8 cellular contexts compared by ENCODE assay signal in the genomic region with DNA sequence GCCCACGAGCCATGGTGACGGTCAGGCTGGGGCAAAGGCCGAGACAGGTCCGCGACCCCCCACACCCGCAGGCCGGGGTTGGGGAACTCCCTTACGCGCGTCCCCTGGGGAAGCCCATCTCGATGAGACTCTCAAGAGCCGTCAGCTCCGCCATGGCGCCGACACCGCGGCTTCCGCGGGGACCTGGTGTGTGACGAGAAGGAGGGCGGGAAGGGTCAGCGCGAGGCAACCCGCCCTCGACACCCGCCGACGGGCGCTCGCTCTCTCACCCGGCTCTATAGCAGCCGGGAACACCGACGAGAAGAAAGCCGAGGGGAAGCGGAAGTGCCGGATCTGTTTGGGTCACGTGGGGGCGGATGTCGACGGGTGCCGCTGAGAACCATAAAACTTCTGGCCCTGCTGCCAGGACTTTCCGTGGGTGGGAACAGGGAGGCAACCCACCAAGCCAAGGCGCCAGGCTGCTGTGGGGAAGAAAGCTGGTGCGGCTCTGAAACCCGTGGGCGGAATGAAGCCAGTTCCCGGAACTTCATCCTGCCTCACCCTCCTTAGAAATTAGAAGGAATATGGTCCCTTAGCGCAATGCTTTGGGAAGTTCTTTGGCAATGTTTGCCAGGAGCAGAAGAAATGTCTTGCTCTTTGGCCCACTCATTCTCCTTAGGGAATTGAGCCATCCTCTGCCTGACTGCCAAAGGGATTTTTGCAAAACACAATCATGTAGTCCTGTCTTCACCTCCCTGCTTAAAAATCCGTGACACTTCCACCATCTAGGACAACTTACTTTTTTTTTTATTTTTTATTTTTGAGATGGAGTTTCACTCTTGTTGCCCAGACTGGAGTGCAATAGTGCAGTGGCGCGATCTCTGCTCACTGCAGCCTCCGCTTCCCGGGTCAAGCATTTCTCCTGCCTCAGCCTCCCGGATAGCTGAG. TPM values are rescaled to one million over a fixed set of nuclear protein-coding genes. Genes with fewer than 3 reads are reported as not detected.
DNase-seq lines count a peak whose midpoint lies in the region; ATAC-seq and TF ChIP-seq lines count a peak whose summit lies in the region.

A gene with protein sequence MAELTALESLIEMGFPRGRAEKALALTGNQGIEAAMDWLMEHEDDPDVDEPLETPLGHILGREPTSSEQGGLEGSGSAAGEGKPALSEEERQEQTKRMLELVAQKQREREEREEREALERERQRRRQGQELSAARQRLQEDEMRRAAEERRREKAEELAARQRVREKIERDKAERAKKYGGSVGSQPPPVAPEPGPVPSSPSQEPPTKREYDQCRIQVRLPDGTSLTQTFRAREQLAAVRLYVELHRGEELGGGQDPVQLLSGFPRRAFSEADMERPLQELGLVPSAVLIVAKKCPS (minus strand): TSS at position 304 of the 927 bp plus-strand sequence. CDS start 150 bp downstream, at position 154.

- H3K36me3 ChIP-seq in adrenal gland (replicated peaks in 1 of 2): peaks cover 0 to 27% of the 10 kb centered on the region in 2 donors
- peaks cover 0 to 42% (median 17%) of the 10 kb centered on the region in 9 donors for H3K36me3 ChIP-seq in heart right ventricle
- peaks cover 2 to 35% (median 15%) of the 10 kb centered on the region in 4 donors for H3K36me3 ChIP-seq in upper lobe of left lung

- TF ChIP-seq CTCF in adrenal gland (IDR thresholded peaks at IDR 0.05) (no peak), heart right ventricle (IDR thresholded peaks at IDR 0.05) (no peak), progenitor cell of endocrine pancreas (IDR thresholded peaks at IDR 0.05; ENCODE audit: unreplicated experiment) (no peak), upper lobe of left lung (IDR thresholded peaks at IDR 0.05) (peak in 1 of 6 experiments; percentile 12)

- POLR2A ChIA-PET in HEK293T (lab: Yijun Ruan, JAX): interaction anchor here (0.7 to 6.0 kb wide), 11 partner anchors 9 to 218 kb away, joined by 3 to 61 read pairs (median 6); a partner anchor contains a TSS

- H3K36me3 Mint-ChIP-seq in progenitor cell of endocrine pancreas (ENCODE audit: insufficient read depth): peaks cover 10% of the 10 kb centered on the region

- DNase-seq in DMS79 treated with DMSO at 0.1 percent for 48 hours (lab: John Stamatoyannopoulos, UW) (peak; percentile 84), HEK293T (ENCODE audit: extremely low spot score) (peak; percentile 84), NCI-H146 treated with DMSO at 0.1 percent for 48 hours (lab: John Stamatoyannopoulos, UW; ENCODE audit: unreplicated experiment) (peak; percentile 81), adrenal gland (peak; percentile 87 to 94 (median 91)), heart right ventricle (peak; percentile 88 to 94), progenitor cell of endocrine pancreas (ENCODE audit: low spot score, unreplicated experiment) (peak; percentile 51), upper lobe of left lung (peak; percentile 89 to 92)

- H3K9me3 Mint-ChIP-seq in progenitor cell of endocrine pancreas (ENCODE audit: low read depth): no peaks in the 10 kb centered on the region

- ATAC-seq in heart right ventricle (peak; percentile 90 to 93 (median 93)), upper lobe of left lung (ENCODE audit: low FRiP score in 2 of 2) (peak; percentile 93 to 96)

- H3K4me3 ChIP-seq in adrenal gland (peak within 1 kb of the TSS; percentile 73 to 92 (median 78)), heart right ventricle (peak within 1 kb of the TSS; percentile 68 to 100 (median 94)), upper lobe of left lung (peak within 1 kb of the TSS; percentile 79 to 95 (median 88))

- intact Hi-C loops in T-helper 1 cell treated with Interleukin-12 subunit alpha and Interleukin-12 subunit beta and Interleukin-4 antibody, amounts not matched to agents 30 ng/mL and 1 ng/mL, for 36 hours (cut with micrococcal nuclease): loop anchor here (1.0 to 10.0 kb wide), 10 partner anchors 8 to 254 kb away; a partner anchor contains a TSS
- intact Hi-C loops in adrenal gland (cut with DNase I) (no loop called here), heart right ventricle (cut with DNase I) (no loop called here)

- peak within 1 kb of the TSS; percentile 86 for H3K4me3 Mint-ChIP-seq in progenitor cell of endocrine pancreas (ENCODE audit: low read depth)

- peaks cover 12% of the 10 kb centered on the region for H3K4me1 Mint-ChIP-seq in progenitor cell of endocrine pancreas (ENCODE audit: low read depth)

- TF ChIP-seq EP300 in upper lobe of left lung (IDR thresholded peaks at IDR 0.05): peak in 2 of 4 donors; percentile 12 to 64

- H3K4me1 ChIP-seq in adrenal gland (replicated peaks in 1 of 2) (peaks cover 12 to 21% of the 10 kb centered on the region in 2 donors), heart right ventricle (peaks cover 8 to 45% (median 33%) of the 10 kb centered on the region in 9 donors), upper lobe of left lung (peaks cover 15 to 43% (median 24%) of the 10 kb centered on the region in 4 donors)

- TF ChIP-seq POLR2A in adrenal gland (IDR thresholded peaks at IDR 0.05) (peak in 1 of 2 donors; percentile 71), upper lobe of left lung (IDR thresholded peaks at IDR 0.05) (peak in 3 of 4 donors; percentile 56 to 85 (median 57))

- no peaks in the 10 kb centered on the region for H3K9me3 ChIP-seq in adrenal gland (replicated peaks in 1 of 3)
- H3K9me3 ChIP-seq in heart right ventricle: no peaks in the 10 kb centered on the region
- no peaks in the 10 kb centered on the region for H3K9me3 ChIP-seq in upper lobe of left lung

- peak within 1 kb of the TSS; percentile 58 to 91 (median 82) for H3K27ac ChIP-seq in adrenal gland
- H3K27ac ChIP-seq in heart right ventricle: peak within 1 kb of the TSS; percentile 55 to 97 (median 92)
- peak within 1 kb of the TSS; percentile 88 to 96 (median 92) for H3K27ac ChIP-seq in upper lobe of left lung

- peak within 1 kb of the TSS; percentile 92 for H3K27ac Mint-ChIP-seq in progenitor cell of endocrine pancreas

- 7 to 18% (median 9%) methylated on average over 20 to 55 of the region's 55 CpGs for WGBS in adrenal gland, 4 donors
- WGBS in heart right ventricle, 2 donors: 4 to 6% methylated on average over 55 of the region's 55 CpGs
- 8 to 21% methylated on average over 19 to 52 of the region's 55 CpGs for WGBS in upper lobe of left lung, 2 donors

- no peaks in the 10 kb centered on the region for H3K27me3 ChIP-seq in adrenal gland
- no peaks in the 10 kb centered on the region for H3K27me3 ChIP-seq in heart right ventricle
- no peaks in the 10 kb centered on the region for H3K27me3 ChIP-seq in upper lobe of left lung

- CTCF ChIA-PET in HEK293T (lab: Yijun Ruan, JAX): no interaction called here

- H3K27me3 Mint-ChIP-seq in progenitor cell of endocrine pancreas: no peaks in the 10 kb centered on the region

TF ChIP-seq in HEK293T, 16 proteins besides CTCF, POLR2A, EP300 and RAD21:
- TF ChIP-seq BHLHE40 (IDR thresholded peaks at IDR 0.05; ENCODE audit: borderline replicate concordance) (no peak), CTBP1 (IDR thresholded peaks at IDR 0.05; ENCODE audit: borderline replicate concordance) (no peak), ARNT (IDR thresholded peaks at IDR 0.05) (no peak), L3MBTL2 (conservative IDR thresholded peaks at IDR 0.05) (peak; percentile 86), FOXA1 (IDR thresholded peaks at IDR 0.05) (no peak), HDGF (IDR thresholded peaks at IDR 0.05; ENCODE audit: borderline replicate concordance) (no peak), NFRKB (IDR thresholded peaks at IDR 0.05) (no peak), ZNF384 (IDR thresholded peaks at IDR 0.05) (peak; percentile 67), FOXM1 (IDR thresholded peaks at IDR 0.05; ENCODE audit: borderline replicate concordance) (no peak), ELF4 (IDR thresholded peaks at IDR 0.05) (peak; percentile 85)
- TF ChIP-seq, protein P1, sequence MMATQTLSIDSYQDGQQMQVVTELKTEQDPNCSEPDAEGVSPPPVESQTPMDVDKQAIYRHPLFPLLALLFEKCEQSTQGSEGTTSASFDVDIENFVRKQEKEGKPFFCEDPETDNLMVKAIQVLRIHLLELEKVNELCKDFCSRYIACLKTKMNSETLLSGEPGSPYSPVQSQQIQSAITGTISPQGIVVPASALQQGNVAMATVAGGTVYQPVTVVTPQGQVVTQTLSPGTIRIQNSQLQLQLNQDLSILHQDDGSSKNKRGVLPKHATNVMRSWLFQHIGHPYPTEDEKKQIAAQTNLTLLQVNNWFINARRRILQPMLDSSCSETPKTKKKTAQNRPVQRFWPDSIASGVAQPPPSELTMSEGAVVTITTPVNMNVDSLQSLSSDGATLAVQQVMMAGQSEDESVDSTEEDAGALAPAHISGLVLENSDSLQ (IDR thresholded peaks at IDR 0.05): no peak

RNA-seq across cellular contexts. Expression of the gene that starts here (rescaled TPM):
- total RNA-seq in T-helper 1 cell treated with Interleukin-12 subunit alpha and Interleukin-12 subunit beta and Interleukin-4 antibody, amounts not matched to agents 30 ng/mL and 1 ng/mL, for 36 hours: 126 and 127 TPM in 2 replicates
- total RNA-seq in adrenal gland: 100 to 1,000 TPM in 6 of 8 donors, 10 to 100 TPM in 2; 81.3 to 308 (median 153) TPM
- 100 to 1,000 TPM; 114 to 225 (median 177) TPM for polyA plus RNA-seq in adrenal gland
- 100 to 1,000 TPM in 1 of 10 donors, 10 to 100 TPM in 9; 57.8 to 100 (median 81.2) TPM for total RNA-seq in heart right ventricle
- polyA plus RNA-seq in heart right ventricle: 100 to 1,000 TPM in 1 of 2 donors, 10 to 100 TPM in 1; 83.1 to 175 TPM
- 99.8 and 102 TPM in 2 replicates for total RNA-seq in progenitor cell of endocrine pancreas
- total RNA-seq in upper lobe of left lung: 100 to 1,000 TPM; 104 to 186 (median 128) TPM

Comparison
In these comparisons a context has a peak if more than half of its experiments do, and no peak if none do; other contexts are left out.
1. Peak in every context shown above with its lines: DNase-seq, ATAC-seq, H3K4me3 ChIP-seq and H3K27ac ChIP-seq.